29 cellular contexts compared by ENCODE assay signal in genomic region chr9:4082948-4083347, GRCh38.
"Had no signal": no experiment of that assay in that cellular context is flagged by ENCODE, and none has a peak within 500 bp of the region (broad histone marks: within the 10 kb centered on the region; RNA-seq: fewer than 3 reads in every experiment).

No MANE protein-coding gene starts in this region.

- H3K4me2 ChIP-seq: SK-N-SH had no signal

- H3K4me3 ChIP-seq: SJCRH30 had no signal

- DNase-seq: activated CD4-positive, alpha-beta memory T cell treated with anti-CD3 and anti-CD28 coated beads for 36 hours; activated CD4-positive, alpha-beta T cell treated with anti-CD3 and anti-CD28 coated beads, Interleukin-2, amount 10 ng/mL, durations not matched to agents 7 days and 5 days; activated CD4-positive, CD25-positive, alpha-beta regulatory T cell; activated CD8-positive, alpha-beta memory T cell treated with anti-CD3 and anti-CD28 coated beads for 24 hours; activated effector memory CD4-positive, alpha-beta T cell treated with anti-CD3 and anti-CD28 coated beads, Interleukin-2, amount 50 U/mL, for 16 hours; activated naive CD4-positive, alpha-beta T cell treated with Interleukin-2 at 50 U/mL for 16 hours; activated naive CD8-positive, alpha-beta T cell treated with anti-CD3 and anti-CD28 coated beads, Interleukin-2, amount 50 U/mL, for 24 hours; activated T-cell treated with anti-CD3 and anti-CD28 coated beads, Interleukin-2, amount 50 U/mL, for 4 hours; amygdala; brain microvascular endothelial cell; KG1; NCI-H1092; NCI-H1417 treated with DMSO at 0.1 percent for 48 hours; NCI-H1694; NCI-H2029; NCI-H2107; NCI-H2171 treated with DMSO at 0.1 percent for 48 hours; NCI-H226; NCI-H526 treated with DMSO at 0.1 percent for 48 hours; NK-92 treated with Interleukin-12 subunit alpha and Interleukin-12 subunit beta, amount 100 ng/mL, for 24 hours; OCI-M1; Right ventricle myocardium superior; SJCRH30; SK-N-SH; T-helper 1 cell had no signal

- H3K4me1 ChIP-seq: SJCRH30 had no signal

- H3K27me3 ChIP-seq: brain microvascular endothelial cell, SJCRH30 had no signal

- H3K9ac ChIP-seq: SK-N-SH had no signal

- H3K9me3 ChIP-seq: SJCRH30, SK-N-SH had no signal

- H3K27ac ChIP-seq: brain microvascular endothelial cell, RWPE1, SJCRH30, VCaP had no signal

- H3K36me3 ChIP-seq: brain microvascular endothelial cell, SJCRH30 had no signal

- ATAC-seq: activated naive CD4-positive, alpha-beta T cell treated with anti-CD3 and anti-CD28 coated beads, Interleukin-2, amount 50 U/mL, for 72 hours; activated naive CD8-positive, alpha-beta T cell treated with anti-CD3 and anti-CD28 coated beads, Interleukin-2, amount 50 U/mL, for 24 hours; activated T-cell treated with anti-CD3 and anti-CD28 coated beads, Interleukin-2, amount 50 U/mL, for 4 hours; Panc1 had no signal
